In genomic region chr2:170669909-170670308, GRCh38 we compare ENCODE assay signal across 1 cellular context.
TF ChIP-seq lines count a peak whose summit lies in the region.

No MANE protein-coding gene starts in this region.

TF ChIP-seq in HepG2, 621 proteins besides CTCF, POLR2A, EP300 and RAD21 (continued from another document):
- TF ChIP-seq TRIM22 (IDR thresholded peaks at IDR 0.05) = no peak
TF ChIP-seq in HepG2: peak in this region for 1.
